In the genomic region with DNA sequence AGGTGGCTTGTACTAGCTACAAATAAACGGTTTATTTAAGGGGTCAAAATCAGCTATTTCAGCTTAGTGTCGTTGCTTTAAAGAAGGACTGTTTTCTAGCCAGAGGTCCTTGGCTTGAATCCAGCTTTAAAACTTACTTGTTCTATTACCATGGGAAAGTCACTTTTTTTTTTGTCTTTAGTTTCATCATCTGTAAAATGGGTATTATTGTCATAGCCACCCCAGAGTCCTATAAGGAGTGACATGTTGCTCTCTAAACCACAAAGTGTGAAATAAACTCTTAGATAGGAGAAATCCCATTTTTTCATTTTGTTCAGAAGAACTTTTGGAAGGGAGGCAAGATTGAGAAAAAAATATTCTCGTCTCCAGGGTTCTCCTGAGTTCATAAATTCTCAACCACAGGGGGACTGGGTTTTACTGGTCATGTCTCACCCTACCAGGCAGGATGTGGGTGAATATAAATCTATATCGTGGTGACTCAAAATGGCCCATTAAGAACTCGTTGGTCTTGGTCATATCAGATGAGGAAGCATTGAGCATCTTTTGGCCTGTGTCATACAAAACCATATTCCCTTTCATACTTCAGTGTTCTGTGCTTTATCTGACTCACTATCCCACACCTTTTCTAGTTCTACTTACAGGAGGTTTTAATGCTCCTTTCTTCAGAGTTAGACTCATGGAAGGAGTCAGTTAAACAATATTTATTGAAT, we compare ENCODE assay signal across 8 cellular contexts.
DNase-seq lines count a peak whose midpoint lies in the region; ATAC-seq, FAIRE-seq and TF ChIP-seq lines count a peak whose summit lies in the region.

No MANE protein-coding gene starts in this region.

- peak; percentile 65 for ATAC-seq in GM19467 (IDR thresholded peaks at IDR 0.05; ENCODE audit: unreplicated experiment)
- ATAC-seq in HG03442 (IDR thresholded peaks at IDR 0.05; ENCODE audit: unreplicated experiment), result peak; percentile 92
- peak; percentile 95 for ATAC-seq in activated naive CD8-positive, alpha-beta T cell treated with anti-CD3 and anti-CD28 coated beads, Interleukin-2, amount 50 U/mL, for 24 hours
- no peak for ATAC-seq in heart right ventricle

- no peak for TF ChIP-seq CTCF in heart right ventricle (IDR thresholded peaks at IDR 0.05)
- no peak for TF ChIP-seq CTCF in D721Med (IDR thresholded peaks at IDR 0.05; ENCODE audit: insufficient read depth, missing control alignments)

- H3K4me1 ChIP-seq in heart right ventricle, result peaks cover 0 to 39% (median 14%) of the 10 kb centered on the region in 9 donors

- H3K4me3 ChIP-seq in heart right ventricle, result no peak overlapping the region

- H3K9me3 Mint-ChIP-seq in activated naive CD8-positive, alpha-beta T cell treated with anti-CD3 and anti-CD28 coated beads, Interleukin-2, amount 50 U/mL, for 24 hours, result peaks cover 19% of the 10 kb centered on the region

- intact Hi-C loops in heart right ventricle (cut with DNase I), result no loop called here

- H3K27me3 ChIP-seq in heart right ventricle, result no peaks in the 10 kb centered on the region

- FAIRE-seq in frontal cortex (lab: Jason Lieb, UNC), result no peak
- FAIRE-seq in D721Med (lab: Jason Lieb, UNC), result no peak

- no peaks in the 10 kb centered on the region for H3K27me3 Mint-ChIP-seq in activated naive CD8-positive, alpha-beta T cell treated with anti-CD3 and anti-CD28 coated beads, Interleukin-2, amount 50 U/mL, for 24 hours

- peaks cover 0 to 15% (median 0%) of the 10 kb centered on the region in 11 donors for H3K9me3 ChIP-seq in heart right ventricle

- H3K27ac ChIP-seq in heart right ventricle, result peak overlapping the region in 1 of 10 donors; percentile 62

- peaks cover 4% of the 10 kb centered on the region for H3K36me3 Mint-ChIP-seq in activated naive CD8-positive, alpha-beta T cell treated with anti-CD3 and anti-CD28 coated beads, Interleukin-2, amount 50 U/mL, for 24 hours (ENCODE audit: low read depth)

- H3K4me3 Mint-ChIP-seq in activated naive CD8-positive, alpha-beta T cell treated with anti-CD3 and anti-CD28 coated beads, Interleukin-2, amount 50 U/mL, for 24 hours, result peak overlapping the region; percentile 16

- DNase-seq in GF-D8 (lab: John Stamatoyannopoulos, UW) (peak; percentile 22), frontal cortex (ENCODE audit: low spot score in 2 of 2) (no peak), heart right ventricle (no peak), OCI-M2 (lab: John Stamatoyannopoulos, UW; ENCODE audit: unreplicated experiment) (no peak), D721Med (ENCODE audit: insufficient read length, low spot score) (no peak)
- DNase-seq in activated naive CD8-positive, alpha-beta T cell treated with anti-CD3 and anti-CD28 coated beads, Interleukin-2, amount 50 U/mL, for 24 hours, result no peak

- WGBS in heart right ventricle, 2 donors, result 71 to 83% methylated on average over 5 of the region's 5 CpGs

- peaks cover 32% of the 10 kb centered on the region for H3K4me1 Mint-ChIP-seq in activated naive CD8-positive, alpha-beta T cell treated with anti-CD3 and anti-CD28 coated beads, Interleukin-2, amount 50 U/mL, for 24 hours

- H3K27ac Mint-ChIP-seq in activated naive CD8-positive, alpha-beta T cell treated with anti-CD3 and anti-CD28 coated beads, Interleukin-2, amount 50 U/mL, for 24 hours, result peak overlapping the region; percentile 78

- no peaks in the 10 kb centered on the region for H3K36me3 ChIP-seq in heart right ventricle

Comparison
In these comparisons a context has a peak if more than half of its experiments do, and no peak if none do; other contexts are left out.
1. ATAC-seq: peak in GM19467 (single experiment), HG03442 (single experiment) and activated naive CD8-positive, alpha-beta T cell treated with anti-CD3 and anti-CD28 coated beads, Interleukin-2, amount 50 U/mL, for 24 hours (single experiment); none in heart right ventricle (0 of 8).